ENCODE assay signal across 17 cellular contexts in the genomic region with DNA sequence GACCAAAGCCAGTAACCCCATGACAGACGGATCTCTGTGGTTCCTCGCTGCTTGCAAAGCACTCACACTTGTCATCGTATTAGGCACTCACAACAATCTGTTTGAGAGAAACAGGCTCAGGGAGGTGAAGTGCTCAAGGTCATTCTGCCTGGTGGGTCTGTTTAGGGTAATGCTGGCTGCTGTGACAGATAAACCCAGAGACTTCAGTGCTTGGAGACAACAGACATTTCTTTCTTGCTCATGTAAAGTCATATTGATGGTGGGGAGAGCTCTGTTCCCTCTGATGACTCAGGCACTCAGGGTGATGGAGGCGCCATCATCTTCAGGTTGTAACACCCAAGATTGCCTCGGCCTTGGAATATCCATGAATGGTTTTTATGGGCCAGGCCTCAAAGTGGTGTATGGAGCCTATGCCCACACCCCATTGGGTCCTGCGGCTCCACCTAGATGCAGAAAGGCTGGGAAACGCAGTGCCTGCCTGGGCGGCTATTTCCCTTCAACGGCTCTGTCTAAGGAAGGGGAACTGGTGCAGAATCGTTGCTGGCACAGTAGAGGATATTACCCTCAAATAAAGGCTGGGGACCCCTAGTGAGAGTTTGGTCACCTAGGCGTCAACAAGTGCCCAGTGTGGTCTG.
DNase-seq lines count a peak whose midpoint lies in the region; ATAC-seq and TF ChIP-seq lines count a peak whose summit lies in the region.
"Had no signal": no experiment of that assay in that cellular context is flagged by ENCODE, and none has a peak within 500 bp of the region (broad histone marks: within the 10 kb centered on the region; RNA-seq: fewer than 3 reads in every experiment).

No MANE protein-coding gene starts in this region.

- H4K8ac ChIP-seq in trophoblast cell (ENCODE audit: low read depth, low read length): no peak overlapping the region

- intact Hi-C loops in CD8-positive, alpha-beta T cell (cut with DNase I, micrococcal nuclease): no loop called here

- H3K4me2 ChIP-seq in trophoblast cell (ENCODE audit: low read length): no peak overlapping the region
- H3K4me2 ChIP-seq: GM23338 had no signal

- no peaks in the 10 kb centered on the region for H3K27me3 ChIP-seq in CD8-positive, alpha-beta T cell (ENCODE audit: insufficient read depth, low read length)
- H3K27me3 ChIP-seq in right atrium auricular region (no peaks in the 10 kb centered on the region), trophoblast cell (ENCODE audit: insufficient read depth, low read length) (no peaks in the 10 kb centered on the region), HAP-1 (ENCODE audit: low read depth) (no peaks in the 10 kb centered on the region)
- H3K27me3 ChIP-seq: brain microvascular endothelial cell had no signal

- no peak overlapping the region for H3K4me3 ChIP-seq in CD8-positive, alpha-beta T cell (ENCODE audit: low read depth, low read length)
- no peak overlapping the region for H3K4me3 ChIP-seq in right atrium auricular region
- no peak overlapping the region for H3K4me3 ChIP-seq in trophoblast cell (ENCODE audit: low read depth, low read length)
- no peak overlapping the region for H3K4me3 ChIP-seq in HAP-1
- H3K4me3 ChIP-seq: GM23338, lung had no signal

- no peak for TF ChIP-seq CTCF in CD8-positive, alpha-beta T cell (IDR thresholded peaks at IDR 0.05)
- no peak for TF ChIP-seq CTCF in VCaP (conservative IDR thresholded peaks at IDR 0.05)
- TF ChIP-seq CTCF in right atrium auricular region (IDR thresholded peaks at IDR 0.05): no peak

- no peak overlapping the region for H4K12ac ChIP-seq in trophoblast cell (ENCODE audit: low read depth, low read length)

- DNase-seq in CD8-positive, alpha-beta T cell: no peak
- no peak for DNase-seq in right atrium auricular region (ENCODE audit: low spot score)
- DNase-seq in trophoblast cell: peak; percentile 49 to 70
- no peak for DNase-seq in kidney glomerular epithelial cell (lab: John Stamatoyannopoulos, UW)
- no peak for DNase-seq in HAP-1 (ENCODE audit: low spot score in 2 of 2)
- DNase-seq in Ammon's horn (ENCODE audit: low spot score): no peak
- DNase-seq: activated CD4-positive, alpha-beta T cell treated with anti-CD3 and anti-CD28 coated beads, Interleukin-2, amount 10 ng/mL, durations not matched to agents 7 days and 5 days; activated naive CD4-positive, alpha-beta T cell treated with anti-CD3 and anti-CD28 coated beads, Interleukin-2, amount 50 U/mL, for 16 hours; brain microvascular endothelial cell; GDM1; NCI-H2081 treated with DMSO at 0.1 percent for 48 hours; NCI-H510A treated with DMSO at 0.1 percent for 48 hours had no signal

- H3K4me3 Mint-ChIP-seq in CD8-positive, alpha-beta T cell: no peak overlapping the region
- H3K4me3 Mint-ChIP-seq: activated CD4-positive, alpha-beta T cell treated with anti-CD3 and anti-CD28 coated beads, Interleukin-2, amount 10 ng/mL, durations not matched to agents 7 days and 5 days; GM23338; natural killer cell treated with Interleukin-12 subunit alpha and Interleukin-12 subunit beta and Interleukin-15 and Interleukin-18, amount 100 ng/mL, for 72 hours had no signal

- CTCF ChIA-PET in CD8-positive, alpha-beta T cell (lab: Charles Lee): interaction anchor here (1.5 kb wide), 1 partner anchor 110 kb away, joined by 4 read pairs; no protein-coding TSS in a partner anchor

- H3K36me3 ChIP-seq in CD8-positive, alpha-beta T cell (ENCODE audit: insufficient read depth, low read length): no peaks in the 10 kb centered on the region
- H3K36me3 ChIP-seq in right atrium auricular region (no peaks in the 10 kb centered on the region), trophoblast cell (ENCODE audit: control insufficient read depth in 1 of 2, insufficient read depth in 2 of 2, low read length in 2 of 2) (no peaks in the 10 kb centered on the region), HAP-1 (replicated peaks) (no peaks in the 10 kb centered on the region)
- H3K36me3 ChIP-seq: brain microvascular endothelial cell had no signal

- peak overlapping the region; percentile 33 for H3K27ac Mint-ChIP-seq in CD8-positive, alpha-beta T cell
- H3K27ac Mint-ChIP-seq: activated CD4-positive, alpha-beta T cell treated with anti-CD3 and anti-CD28 coated beads, Interleukin-2, amount 10 ng/mL, durations not matched to agents 7 days and 5 days; GM23338; natural killer cell treated with Interleukin-12 subunit alpha and Interleukin-12 subunit beta and Interleukin-15 and Interleukin-18, amount 100 ng/mL, for 72 hours had no signal

- no peak overlapping the region for H2BK120ac ChIP-seq in trophoblast cell (ENCODE audit: insufficient read depth, low read length, poor library complexity)

- H3K9me3 ChIP-seq in CD8-positive, alpha-beta T cell (ENCODE audit: low read length): no peaks in the 10 kb centered on the region
- no peaks in the 10 kb centered on the region for H3K9me3 ChIP-seq in right atrium auricular region
- no peaks in the 10 kb centered on the region for H3K9me3 ChIP-seq in trophoblast cell (ENCODE audit: insufficient read depth, low read depth, low read length)
- H3K9me3 ChIP-seq in HAP-1: no peaks in the 10 kb centered on the region

- no CpG with 5 or more reads among the region's 11 CpGs for WGBS in trophoblast cell (ENCODE audit: extremely low coverage, insufficient coverage, insufficient read length)

- no peak overlapping the region for H2BK12ac ChIP-seq in trophoblast cell (ENCODE audit: low read length)

- no peaks in the 10 kb centered on the region for H3K27me3 Mint-ChIP-seq in CD8-positive, alpha-beta T cell (ENCODE audit: low read depth)

- no peak overlapping the region for H3K18ac ChIP-seq in trophoblast cell (ENCODE audit: low read length)

- peaks cover 83% of the 10 kb centered on the region for H3K4me1 Mint-ChIP-seq in CD8-positive, alpha-beta T cell (ENCODE audit: low read depth)

- no peak overlapping the region for H2AK5ac ChIP-seq in trophoblast cell (ENCODE audit: low read length)

- POLR2A ChIA-PET in CD8-positive, alpha-beta T cell (lab: Charles Lee): no interaction called here

- no peak overlapping the region for H3K4ac ChIP-seq in trophoblast cell (ENCODE audit: low read depth, low read length)

- no peaks in the 10 kb centered on the region for H3K9me3 Mint-ChIP-seq in CD8-positive, alpha-beta T cell
- H3K9me3 Mint-ChIP-seq: activated CD4-positive, alpha-beta T cell treated with anti-CD3 and anti-CD28 coated beads, Interleukin-2, amount 10 ng/mL, durations not matched to agents 7 days and 5 days; natural killer cell treated with Interleukin-12 subunit alpha and Interleukin-12 subunit beta and Interleukin-15 and Interleukin-18, amount 100 ng/mL, for 72 hours had no signal

- no peaks in the 10 kb centered on the region for H3K79me2 ChIP-seq in trophoblast cell (ENCODE audit: control insufficient read depth, insufficient read depth, low read length, poor library complexity)

- H3K9ac ChIP-seq in trophoblast cell (ENCODE audit: low read length): no peak overlapping the region

- peaks cover 24% of the 10 kb centered on the region for H3K36me3 Mint-ChIP-seq in CD8-positive, alpha-beta T cell
- H3K36me3 Mint-ChIP-seq: natural killer cell treated with Interleukin-12 subunit alpha and Interleukin-12 subunit beta and Interleukin-15 and Interleukin-18, amount 100 ng/mL, for 72 hours had no signal

- in situ Hi-C loops in HAP-1 (cut with MboI; ENCODE audit: low sequenced_read_pairs): no loop called here

- H3K27ac ChIP-seq in CD8-positive, alpha-beta T cell (ENCODE audit: low read depth, low read length): no peak overlapping the region
- peak overlapping the region; percentile 81 for H3K27ac ChIP-seq in VCaP
- H3K27ac ChIP-seq in right atrium auricular region: peak overlapping the region; percentile 31 to 46
- no peak overlapping the region for H3K27ac ChIP-seq in trophoblast cell (ENCODE audit: low read depth, low read length)
- H3K27ac ChIP-seq: brain microvascular endothelial cell had no signal

- no peak overlapping the region for H3K23ac ChIP-seq in trophoblast cell (ENCODE audit: low read length)

- no peaks in the 10 kb centered on the region for H3K79me1 ChIP-seq in trophoblast cell (ENCODE audit: low read length)

- H3K14ac ChIP-seq in trophoblast cell (ENCODE audit: low read length): no peak overlapping the region

- no peak overlapping the region for H2AFZ ChIP-seq in trophoblast cell (ENCODE audit: insufficient read depth, low read length, poor library complexity)
- H2AFZ ChIP-seq: GM23338 had no signal

- peaks cover 44% of the 10 kb centered on the region for H3K4me1 ChIP-seq in CD8-positive, alpha-beta T cell (ENCODE audit: insufficient read depth, low read length)
- H3K4me1 ChIP-seq in right atrium auricular region (peaks cover 0 to 25% of the 10 kb centered on the region in 2 donors), trophoblast cell (ENCODE audit: control insufficient read depth in 1 of 2, insufficient read depth in 2 of 2, low read length in 2 of 2) (peaks cover 12 to 25% of the 10 kb centered on the region in 2 experiments), HAP-1 (no peaks in the 10 kb centered on the region)

- no peak overlapping the region for H2BK5ac ChIP-seq in trophoblast cell (ENCODE audit: low read depth, low read length, poor library complexity)

- H4K91ac ChIP-seq in trophoblast cell (ENCODE audit: low read depth, low read length): no peak overlapping the region

- no peak for ATAC-seq in CD8-positive, alpha-beta T cell
- ATAC-seq in HG02588 (IDR thresholded peaks at IDR 0.05; ENCODE audit: unreplicated experiment): no peak
- ATAC-seq: natural killer cell treated with Interleukin-12 subunit alpha and Interleukin-12 subunit beta and Interleukin-15 and Interleukin-18, amount 100 ng/mL, for 72 hours had no signal

Comparison
In these comparisons a context has a peak if more than half of its experiments do, and no peak if none do; other contexts are left out.
1. DNase-seq: peak in trophoblast cell (2 of 2); none in CD8-positive, alpha-beta T cell (0 of 7), right atrium auricular region (single experiment), kidney glomerular epithelial cell (single experiment), HAP-1 (0 of 2) and Ammon's horn (single experiment).
2. H3K27ac ChIP-seq: peak in VCaP (single experiment) and right atrium auricular region (2 of 2); none in CD8-positive, alpha-beta T cell (single experiment) and trophoblast cell (single experiment).